9 cellular contexts compared by ENCODE assay signal in the genomic region with DNA sequence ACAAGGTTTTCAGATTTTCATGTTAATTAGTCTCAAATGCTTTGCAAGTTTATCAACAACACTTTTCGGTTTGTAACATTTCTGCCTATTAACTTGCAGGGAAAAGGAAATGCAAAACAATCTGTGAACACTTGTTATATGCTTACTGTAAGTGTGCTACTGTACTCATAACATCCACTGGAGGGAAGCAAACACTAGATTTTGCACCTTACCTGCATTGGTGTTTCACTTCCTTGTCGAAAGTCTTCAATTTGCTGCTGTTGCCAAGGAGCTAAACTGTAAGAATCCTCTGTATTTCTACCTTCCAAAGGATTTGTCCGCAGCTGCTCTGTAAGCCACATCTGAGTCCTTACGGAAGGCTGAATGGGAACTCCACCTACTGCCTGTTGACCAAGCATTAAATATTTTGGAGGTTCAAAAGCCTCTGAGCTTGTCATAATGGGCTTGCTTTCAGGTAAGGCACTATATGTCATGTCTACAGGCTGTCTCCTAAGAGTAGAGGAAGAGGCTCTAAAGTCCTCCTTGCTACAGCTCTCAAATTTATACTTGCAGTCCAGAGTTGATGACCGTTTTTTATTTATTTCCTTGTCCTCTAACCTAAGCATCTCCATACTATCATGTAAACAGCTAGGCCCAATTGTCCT. TPM values are rescaled to one million over a fixed set of nuclear protein-coding genes. Genes with fewer than 3 reads are reported as not detected.
A peak's percentile ranks its signal among the peaks of the same experiment; 100 is the strongest.
DNase-seq lines count a peak whose midpoint lies in the region; ATAC-seq, FAIRE-seq and TF ChIP-seq lines count a peak whose summit lies in the region.
"Had no signal": no experiment of that assay in that cellular context is flagged by ENCODE, and none has a peak within 500 bp of the region (broad histone marks: within the 10 kb centered on the region; RNA-seq: fewer than 3 reads in every experiment).

No MANE protein-coding gene starts in this region.

- no peak for FAIRE-seq in bronchial epithelial cell (lab: Jason Lieb, UNC)

- ATAC-seq in HG03097 (IDR thresholded peaks at IDR 0.05; ENCODE audit: low FRiP score, unreplicated experiment), result peak; percentile 96

- H3K9me3 ChIP-seq in osteoblast (ENCODE audit: low read depth, low read length), result no peaks in the 10 kb centered on the region
- H3K9me3 ChIP-seq: BLaER1 had no signal

- H3K27me3 ChIP-seq in bronchial epithelial cell (ENCODE audit: control insufficient read depth, insufficient read depth, low read length), result no peaks in the 10 kb centered on the region
- H3K27me3 ChIP-seq in osteoblast (ENCODE audit: insufficient read depth, low read length), result no peaks in the 10 kb centered on the region
- H3K27me3 ChIP-seq: BLaER1 had no signal

- no peaks in the 10 kb centered on the region for H3K36me3 ChIP-seq in bronchial epithelial cell (ENCODE audit: control insufficient read depth, insufficient read depth, low read length)
- H3K36me3 ChIP-seq in osteoblast (ENCODE audit: insufficient read depth, low read length), result no peaks in the 10 kb centered on the region

- H3K79me2 ChIP-seq in osteoblast (ENCODE audit: insufficient read depth, low read length), result peaks cover 28% of the 10 kb centered on the region

- no peak overlapping the region for H3K4me2 ChIP-seq in osteoblast (ENCODE audit: insufficient read depth, low read length)
- H3K4me2 ChIP-seq: BLaER1 had no signal

- TF ChIP-seq CTCF in bronchial epithelial cell (IDR thresholded peaks at IDR 0.05; ENCODE audit: insufficient read depth, low read length, severe bottlenecking), result peak; percentile 61
- peak; percentile 39 for TF ChIP-seq CTCF in osteoblast (IDR thresholded peaks at IDR 0.05; ENCODE audit: extremely low read depth, low read depth, low read length)

- peaks cover 7% of the 10 kb centered on the region for H4K20me1 ChIP-seq in osteoblast (ENCODE audit: insufficient read depth, low read length)
- H4K20me1 ChIP-seq: BLaER1 had no signal

- H2AFZ ChIP-seq in osteoblast (ENCODE audit: low read length), result no peak overlapping the region

- peak; percentile 11 to 65 (median 27) for DNase-seq in NCI-H1417 (lab: John Stamatoyannopoulos, UW)
- DNase-seq in NCI-H1417 treated with DMSO at 0.1 percent for 48 hours (lab: John Stamatoyannopoulos, UW), result no peak
- DNase-seq in GM19238 (ENCODE audit: insufficient read length, low spot score), result peak; percentile 27
- peak; percentile 13 for DNase-seq in NCI-H2227 treated with DMSO at 0.1 percent for 48 hours (lab: John Stamatoyannopoulos, UW)
- DNase-seq in bronchial epithelial cell (ENCODE audit: low read depth), result peak; percentile 61
- peak; percentile 45 for DNase-seq in osteoblast (ENCODE audit: insufficient read length, low spot score, missing footprints)
- no peak for DNase-seq in midbrain (lab: John Stamatoyannopoulos, UW)

- no peak overlapping the region for H3K27ac ChIP-seq in osteoblast (ENCODE audit: low read depth, low read length)
- H3K27ac ChIP-seq: BLaER1 had no signal

- peaks cover 9% of the 10 kb centered on the region for H3K4me1 ChIP-seq in osteoblast (ENCODE audit: insufficient read depth, low read length)
- H3K4me1 ChIP-seq: BLaER1 had no signal

- H3K4me3 ChIP-seq in bronchial epithelial cell (ENCODE audit: low read depth, low read length) (no peak overlapping the region), osteoblast (ENCODE audit: insufficient read depth, low read length) (no peak overlapping the region)
- H3K4me3 ChIP-seq: BLaER1 had no signal

RNA-seq across cellular contexts. Expression of a gene that starts 17.3 kb away (rescaled TPM):
- total RNA-seq in bronchial epithelial cell (not detected in 2 replicates), osteoblast (0.36 and 0.59 TPM in 2 replicates)

Comparison
In these comparisons a context has a peak if more than half of its experiments do, and no peak if none do; other contexts are left out.
1. DNase-seq: peak in NCI-H1417 (3 of 3), GM19238 (single experiment), NCI-H2227 treated with DMSO at 0.1 percent for 48 hours (single experiment), bronchial epithelial cell (single experiment) and osteoblast (single experiment); none in NCI-H1417 treated with DMSO at 0.1 percent for 48 hours (single experiment) and midbrain (single experiment).